8 cellular contexts compared by ENCODE assay signal in the genomic region with DNA sequence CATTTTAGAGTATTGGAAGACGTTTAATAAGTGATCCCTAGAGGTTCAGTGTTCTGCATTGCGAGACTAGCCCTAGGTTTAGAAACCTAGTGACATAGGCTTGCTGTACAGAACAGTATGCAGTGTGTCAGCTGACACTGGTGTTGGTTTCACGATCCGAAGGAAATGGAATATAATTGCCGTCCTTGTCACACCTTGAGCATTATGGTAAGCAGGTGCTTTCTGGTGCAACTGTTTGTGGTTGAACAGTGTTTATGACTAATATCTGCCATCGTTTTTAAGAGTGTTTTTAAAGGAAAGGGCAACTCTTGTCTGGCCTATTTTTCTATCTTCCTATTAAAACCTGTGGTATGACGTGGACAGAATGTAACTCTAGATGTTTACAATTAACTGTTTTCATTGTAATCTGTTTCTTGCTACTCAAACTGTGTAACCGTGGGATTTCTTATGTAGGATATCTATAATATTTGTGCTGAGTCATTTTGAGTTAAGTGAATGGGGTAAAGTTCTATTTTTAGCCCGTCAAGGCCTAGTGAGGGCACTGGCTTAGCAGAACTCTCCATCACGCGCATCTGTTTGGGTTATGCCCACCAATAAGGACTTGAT. TPM values are rescaled to one million over a fixed set of nuclear protein-coding genes. Genes with fewer than 3 reads are reported as not detected.
DNase-seq lines count a peak whose midpoint lies in the region; ATAC-seq, FAIRE-seq and TF ChIP-seq lines count a peak whose summit lies in the region.

No MANE protein-coding gene starts in this region.

- intact Hi-C loops in endothelial cell of umbilical vein (cut with micrococcal nuclease), result no loop called here

- peaks cover 3% of the 10 kb centered on the region for H3F3A ChIP-seq in SK-N-SH (replicated peaks; ENCODE audit: insufficient read depth)

- peaks cover 32% of the 10 kb centered on the region; the same call in 1 of the 2 replicates for H3K79me2 ChIP-seq in SK-N-SH (ENCODE audit: insufficient read depth)
- H3K79me2 ChIP-seq in endothelial cell of umbilical vein (ENCODE audit: control insufficient read depth, insufficient read depth, low read length), result peaks cover 5% of the 10 kb centered on the region

- WGBS in SK-N-SH (ENCODE audit: low lambda C conversion rate), result 76% methylated on average over 11 of the region's 11 CpGs

- H3K9me1 ChIP-seq in endothelial cell of umbilical vein (replicated peaks; ENCODE audit: control insufficient read depth, extremely low read depth, insufficient read depth, low read length), result no peaks in the 10 kb centered on the region

- H3K4me3 ChIP-seq in SK-N-SH (ENCODE audit: low read depth in 2 of 2, low read length in 1 of 2) (no peak overlapping the region), endothelial cell of umbilical vein (replicated peaks in 1 of 3; ENCODE audit: insufficient read depth in 1 of 3, low read depth in 1 of 3, low read length in 3 of 3) (no peak overlapping the region)

- DNase-seq in COLO829 (ENCODE audit: low spot score) (peak; percentile 29), GM19238 (ENCODE audit: insufficient read length, low spot score) (peak; percentile 20), SK-N-SH (no peak), endothelial cell of umbilical vein (ENCODE audit: low read depth, low spot score) (peak; percentile 27), NCI-H748 (lab: John Stamatoyannopoulos, UW; ENCODE audit: unreplicated experiment) (no peak), ureter (ENCODE audit: low spot score) (no peak)
- peak; percentile 14 for DNase-seq in stimulated activated CD4-positive, alpha-beta T cell treated with anti-CD3 and anti-CD28 coated beads, Interleukin-2, amount 100 ng/mL, for 4 hours (ENCODE audit: low read depth)

- peaks cover 5 to 7% of the 10 kb centered on the region in 2 experiments; a peak in 3 of 4 replicates for H3K4me1 ChIP-seq in SK-N-SH (ENCODE audit: control insufficient read depth in 1 of 2, insufficient read depth in 2 of 2, low read depth in 1 of 2, low read length in 1 of 2)
- H3K4me1 ChIP-seq in endothelial cell of umbilical vein (ENCODE audit: control insufficient read depth, extremely low read depth, insufficient read depth, low read length), result peaks cover 7% of the 10 kb centered on the region

- H3K9me3 ChIP-seq in SK-N-SH (no peaks in the 10 kb centered on the region), endothelial cell of umbilical vein (replicated peaks; ENCODE audit: control insufficient read depth, insufficient read depth, low read length) (no peaks in the 10 kb centered on the region)

- no peak for TF ChIP-seq RAD21 in SK-N-SH (IDR thresholded peaks at IDR 0.05; ENCODE audit: low read length)

- H2AFZ ChIP-seq in SK-N-SH (ENCODE audit: low read depth), result no peak overlapping the region
- H2AFZ ChIP-seq in endothelial cell of umbilical vein (ENCODE audit: low read depth, low read length), result no peak overlapping the region

- POLR2A ChIA-PET in SK-N-SH (lab: Yijun Ruan, JAX), result no interaction called here
- POLR2A ChIA-PET in endothelial cell of umbilical vein (lab: Charles Lee), result no interaction called here

- peak; percentile 85 for ATAC-seq in HG03135 (IDR thresholded peaks at IDR 0.05; ENCODE audit: unreplicated experiment)

- no peak for TF ChIP-seq CTCF in SK-N-SH (IDR thresholded peaks at IDR 0.05)
- TF ChIP-seq CTCF in endothelial cell of umbilical vein (IDR thresholded peaks at IDR 0.05; ENCODE audit: extremely low read depth in 1 of 2, insufficient read depth in 1 of 2, low read depth in 1 of 2, low read length in 2 of 2), result no peak

- no peaks in the 10 kb centered on the region for H4K20me1 ChIP-seq in SK-N-SH (ENCODE audit: insufficient read depth)
- H4K20me1 ChIP-seq in endothelial cell of umbilical vein (replicated peaks; ENCODE audit: control insufficient read depth, extremely low read depth, insufficient read depth, low read length), result no peaks in the 10 kb centered on the region

- no peaks in the 10 kb centered on the region for H3K27me3 ChIP-seq in SK-N-SH (ENCODE audit: insufficient read depth)
- no peaks in the 10 kb centered on the region for H3K27me3 ChIP-seq in endothelial cell of umbilical vein (ENCODE audit: control insufficient read depth in 2 of 2, insufficient read depth in 2 of 2, low read length in 2 of 2)

- H3K9me2 ChIP-seq in SK-N-SH, result no peaks in the 10 kb centered on the region

- TF ChIP-seq EP300 in SK-N-SH (IDR thresholded peaks at IDR 0.05; ENCODE audit: borderline replicate concordance in 1 of 2, low read depth in 1 of 2, low read length in 1 of 2), result no peak

- no TSS peak for BruUV-seq in endothelial cell of umbilical vein (replicated peaks; lab: Mats Ljungman, UMichigan)

- H3K9ac ChIP-seq in SK-N-SH (no peak overlapping the region), endothelial cell of umbilical vein (replicated peaks; ENCODE audit: extremely low read depth, insufficient read depth, low read length) (no peak overlapping the region)

- CTCF ChIA-PET in SK-N-SH (lab: Yijun Ruan, JAX), result interaction anchor here (1.0 to 5.2 kb wide), 4 partner anchors 8 to 137 kb away, joined by 3 to 23 read pairs (median 4); no protein-coding TSS in a partner anchor
- CTCF ChIA-PET in endothelial cell of umbilical vein (lab: Charles Lee), result interaction anchor here (2.0 kb wide), 1 partner anchor 18 kb away, joined by 8 read pairs; no protein-coding TSS in a partner anchor

- H3K27ac ChIP-seq in SK-N-SH (ENCODE audit: low read depth in 2 of 2, low read length in 1 of 2) (peak overlapping the region; percentile 43 to 63; a peak in 3 of 4 replicates), endothelial cell of umbilical vein (ENCODE audit: insufficient read depth, low read depth, low read length) (peak overlapping the region; percentile 34)

- dilution Hi-C loops in endothelial cell of umbilical vein (cut with MboI; ENCODE audit: extremely low pct_ligation_motif_present, low sequenced_read_pairs), result no loop called here

- H3K36me3 ChIP-seq in SK-N-SH (replicated peaks in 1 of 2; ENCODE audit: control insufficient read depth in 1 of 2, insufficient read depth in 2 of 2, low read length in 1 of 2) (peaks cover 32 to 47% of the 10 kb centered on the region in 2 experiments), endothelial cell of umbilical vein (ENCODE audit: control insufficient read depth in 2 of 2, extremely low read depth in 1 of 2, insufficient read depth in 2 of 2, low read length in 2 of 2) (peaks cover 6 to 18% of the 10 kb centered on the region in 2 experiments)

- no peak for TF ChIP-seq POLR2A in endothelial cell of umbilical vein (IDR thresholded peaks at IDR 0.05; ENCODE audit: low read depth, low read length)

- no peak overlapping the region for H3K4me2 ChIP-seq in SK-N-SH
- H3K4me2 ChIP-seq in endothelial cell of umbilical vein (ENCODE audit: insufficient read depth, low read length), result no peak overlapping the region

- FAIRE-seq in endothelial cell of umbilical vein (lab: Jason Lieb, UNC), result no peak

TF ChIP-seq in SK-N-SH, 30 proteins besides CTCF, POLR2A, EP300 and RAD21:
- TF ChIP-seq MEF2A (IDR thresholded peaks at IDR 0.05; ENCODE audit: borderline replicate concordance, low read depth) (peak; percentile 61; the same call in 1 of the 2 replicates), FOXJ3 (CRISPR knock-in tag; IDR thresholded peaks at IDR 0.05) (no peak)

TF ChIP-seq in endothelial cell of umbilical vein, 7 proteins besides CTCF, POLR2A, EP300 and RAD21:
- no peak for TF ChIP-seq POLR2AphosphoS5 (IDR thresholded peaks at IDR 0.05; ENCODE audit: insufficient read depth, low read depth, low read length)
- TF ChIP-seq, protein P1, sequence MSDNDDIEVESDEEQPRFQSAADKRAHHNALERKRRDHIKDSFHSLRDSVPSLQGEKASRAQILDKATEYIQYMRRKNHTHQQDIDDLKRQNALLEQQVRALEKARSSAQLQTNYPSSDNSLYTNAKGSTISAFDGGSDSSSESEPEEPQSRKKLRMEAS (IDR thresholded peaks at IDR 0.05; ENCODE audit: insufficient read depth, insufficient read length), result no peak

RNA-seq across cellular contexts. Expression of a gene that starts 53.8 kb away (rescaled TPM):
- polyA plus RNA-seq in SK-N-SH (2012; rRNA removed) (39.5 and 42.6 TPM in 2 replicates), endothelial cell of umbilical vein (22.2 and 23.7 TPM in 2 replicates)
- polyA plus RNA-seq in SK-N-SH (2012; cell fraction: cytosol; rRNA removed), result 36.7 and 40.6 TPM in 2 replicates
- 33.3 and 35.7 TPM in 2 replicates for polyA plus RNA-seq in SK-N-SH (2012; cell fraction: nucleus; rRNA removed)
- total RNA-seq in endothelial cell of umbilical vein (23.3 and 24.8 TPM in 2 replicates), ureter (44.8 TPM)
- polyA plus RNA-seq in endothelial cell of umbilical vein (2011; cell fraction: cytosol; rRNA removed), result 23.4 and 23.9 TPM in 2 replicates
- polyA plus RNA-seq in endothelial cell of umbilical vein (2011; cell fraction: nucleus; rRNA removed), result 25.6 and 30.0 TPM in 2 replicates
- polyA plus RNA-seq in endothelial cell of umbilical vein (2012), result 21.0 and 23.3 TPM in 2 replicates
- 28.1 and 29.0 TPM in 2 replicates for polyA minus RNA-seq in endothelial cell of umbilical vein
- polyA minus RNA-seq in endothelial cell of umbilical vein (2011; cell fraction: cytosol; rRNA and poly(A)+ RNA removed), result 16.4 TPM
- 13.9 and 14.3 TPM in 2 replicates for polyA minus RNA-seq in endothelial cell of umbilical vein (2011; cell fraction: nucleus; rRNA and poly(A)+ RNA removed)

Comparison
In these comparisons a context has a peak if more than half of its experiments do, and no peak if none do; other contexts are left out.
1. DNase-seq: peak in COLO829 (single experiment), GM19238 (single experiment), endothelial cell of umbilical vein (single experiment) and stimulated activated CD4-positive, alpha-beta T cell treated with anti-CD3 and anti-CD28 coated beads, Interleukin-2, amount 100 ng/mL, for 4 hours (single experiment); none in SK-N-SH (single experiment), NCI-H748 (single experiment) and ureter (single experiment).